Comparison of ENCODE assay signal across 1 cellular context in genomic region chrX:154374361-154375155, GRCh38.
TF ChIP-seq lines count a peak whose summit lies in the region.

Gene FLNA, minus strand, starts transcription at chrX:154374634. Its CDS starts 3,389 bp downstream, at chrX:154371245.

TF ChIP-seq in K562, 482 proteins besides CTCF, POLR2A, EP300 and RAD21 (continued from another document):
- peak; percentile 25 to 35; a peak in 1 of 4 replicates for TF ChIP-seq NRF1 (conservative IDR thresholded peaks at IDR 0.05 in 1 of 2, IDR thresholded peaks at IDR 0.05 in 1 of 2)
- no peak for TF ChIP-seq KLF1 (tag; IDR thresholded peaks at IDR 0.05)
- no peak for TF ChIP-seq SMARCE1 (IDR thresholded peaks at IDR 0.05)
- TF ChIP-seq RB1 (IDR thresholded peaks at IDR 0.05; ENCODE audit: low read depth) = peak; percentile 52; the same call in 1 of the 2 replicates
- 0 out of 2 replicates have a peak, but pooled peaks have one; percentile 37 for TF ChIP-seq SRSF3 (IDR thresholded peaks at IDR 0.05; ENCODE audit: insufficient read depth, low read length)
- TF ChIP-seq CXXC5 (CRISPR knock-in tag; IDR thresholded peaks at IDR 0.05) = peak; percentile 62
- no peak for TF ChIP-seq MCM5 (IDR thresholded peaks at IDR 0.05; ENCODE audit: low read depth)
- no peak for TF ChIP-seq ZBTB11 (CRISPR knock-in tag; IDR thresholded peaks at IDR 0.05)
- TF ChIP-seq RFX1 (IDR thresholded peaks at IDR 0.05) = no peak
- no peak for TF ChIP-seq ZNF511 (CRISPR knock-in tag; IDR thresholded peaks at IDR 0.05)
- TF ChIP-seq DMBX1 (CRISPR knock-in tag; IDR thresholded peaks at IDR 0.05; ENCODE audit: borderline replicate concordance) = no peak
- TF ChIP-seq ZBTB7A (IDR thresholded peaks at IDR 0.05; ENCODE audit: borderline replicate concordance, control insufficient read depth, low read depth, low read length) = peak; percentile 26; the same call in 1 of the 2 replicates
- TF ChIP-seq ZNF280A (IDR thresholded peaks at IDR 0.05; ENCODE audit: low read depth, partially characterized antibody) = no peak
- TF ChIP-seq ZC3H8 (IDR thresholded peaks at IDR 0.05) = no peak
- TF ChIP-seq SP2 (IDR thresholded peaks at IDR 0.05; ENCODE audit: extremely low read depth, low read depth, low read length, poor library complexity, severe bottlenecking) = no peak
- TF ChIP-seq CREB3L1 (IDR thresholded peaks at IDR 0.05; ENCODE audit: borderline replicate concordance, low read depth) = no peak
- TF ChIP-seq RBFOX2 (IDR thresholded peaks at IDR 0.05; ENCODE audit: low read depth, low read length) = peak; percentile 52
- TF ChIP-seq CBX3 (IDR thresholded peaks at IDR 0.05; ENCODE audit: borderline replicate concordance in 1 of 2, low read length in 2 of 2) = no peak
- no peak for TF ChIP-seq HINFP (tag; conservative IDR thresholded peaks at IDR 0.05; ENCODE audit: low read depth)
- TF ChIP-seq PHF8 (IDR thresholded peaks at IDR 0.05; ENCODE audit: borderline replicate concordance, low read length) = peak; percentile 31; the same call in 1 of the 2 replicates
- TF ChIP-seq KDM5B (IDR thresholded peaks at IDR 0.05; ENCODE audit: insufficient replicate concordance, low read depth, low read length) = peak; percentile 21
- TF ChIP-seq ZNF699 (CRISPR knock-in tag; IDR thresholded peaks at IDR 0.05; ENCODE audit: insufficient replicate concordance) = no peak
- TF ChIP-seq POLR2G (IDR thresholded peaks at IDR 0.05; ENCODE audit: low read depth, low read length) = peak; percentile 48
- TF ChIP-seq GABPB1 (CRISPR knock-in tag; IDR thresholded peaks at IDR 0.05) = no peak
- 0 out of 2 replicates have a peak, but pooled peaks have one; percentile 45 for TF ChIP-seq SAFB (IDR thresholded peaks at IDR 0.05; ENCODE audit: borderline replicate concordance, low read depth, low read length)
- TF ChIP-seq STAT5B (CRISPR knock-in tag; IDR thresholded peaks at IDR 0.05) = no peak
- TF ChIP-seq ZNF384 (IDR thresholded peaks at IDR 0.05; ENCODE audit: low read depth, low read length) = no peak
- TF ChIP-seq NR1H2 (CRISPR knock-in tag; IDR thresholded peaks at IDR 0.05) = no peak
- TF ChIP-seq EZH2 (IDR thresholded peaks at IDR 0.05; ENCODE audit: borderline replicate concordance, low read depth, low read length) = no peak
- no peak for TF ChIP-seq XRCC5 (IDR thresholded peaks at IDR 0.05; ENCODE audit: low read depth, low read length)
- TF ChIP-seq ELF2 (CRISPR knock-in tag; IDR thresholded peaks at IDR 0.05) = no peak
- TF ChIP-seq ZNF583 (CRISPR knock-in tag; IDR thresholded peaks at IDR 0.05) = no peak
- TF ChIP-seq L3MBTL2 (IDR thresholded peaks at IDR 0.05) = peak; percentile 67
TF ChIP-seq in K562: peak in this region for 13.
